ENCODE assay signal across 1 cellular context in the genomic region with DNA sequence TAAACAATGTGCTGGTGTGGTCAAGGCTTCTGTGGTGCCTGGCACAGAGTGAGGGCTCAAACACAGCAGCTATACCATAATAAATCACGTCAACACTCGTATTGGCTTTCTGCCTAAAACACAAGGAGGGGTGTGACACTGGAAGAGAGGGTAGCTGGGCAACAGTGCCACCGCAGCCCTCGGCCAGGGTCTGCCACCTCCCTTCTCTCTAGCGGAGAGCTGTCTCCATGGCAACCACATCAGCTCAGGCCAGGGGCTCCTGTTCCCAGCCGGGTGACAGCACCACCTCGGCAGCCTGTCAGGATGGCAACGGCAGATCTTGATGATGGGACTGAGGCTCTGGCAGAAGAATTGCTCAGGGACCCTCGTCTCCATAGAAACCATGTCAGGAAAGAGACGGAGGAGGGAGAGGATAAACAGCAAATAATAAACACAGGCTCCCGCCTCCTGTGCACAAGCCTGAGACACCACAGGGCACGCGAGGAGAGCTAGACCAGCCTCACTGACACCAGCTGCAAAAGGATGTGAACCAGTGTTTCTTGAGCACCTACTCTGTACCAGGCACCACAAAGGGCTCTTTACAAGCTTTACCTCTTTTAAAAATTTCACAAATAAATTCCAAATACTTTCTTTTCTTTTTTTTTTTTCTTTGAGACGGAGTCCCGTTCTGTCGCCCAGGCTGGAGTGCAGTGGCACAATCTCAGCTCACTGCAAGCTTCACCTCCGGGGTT.
TF ChIP-seq lines count a peak whose summit lies in the region.

No MANE protein-coding gene starts in this region.

TF ChIP-seq in HEK293, 187 proteins besides CTCF, POLR2A, EP300 and RAD21 (continued from another document):
- TF ChIP-seq, protein P1, sequence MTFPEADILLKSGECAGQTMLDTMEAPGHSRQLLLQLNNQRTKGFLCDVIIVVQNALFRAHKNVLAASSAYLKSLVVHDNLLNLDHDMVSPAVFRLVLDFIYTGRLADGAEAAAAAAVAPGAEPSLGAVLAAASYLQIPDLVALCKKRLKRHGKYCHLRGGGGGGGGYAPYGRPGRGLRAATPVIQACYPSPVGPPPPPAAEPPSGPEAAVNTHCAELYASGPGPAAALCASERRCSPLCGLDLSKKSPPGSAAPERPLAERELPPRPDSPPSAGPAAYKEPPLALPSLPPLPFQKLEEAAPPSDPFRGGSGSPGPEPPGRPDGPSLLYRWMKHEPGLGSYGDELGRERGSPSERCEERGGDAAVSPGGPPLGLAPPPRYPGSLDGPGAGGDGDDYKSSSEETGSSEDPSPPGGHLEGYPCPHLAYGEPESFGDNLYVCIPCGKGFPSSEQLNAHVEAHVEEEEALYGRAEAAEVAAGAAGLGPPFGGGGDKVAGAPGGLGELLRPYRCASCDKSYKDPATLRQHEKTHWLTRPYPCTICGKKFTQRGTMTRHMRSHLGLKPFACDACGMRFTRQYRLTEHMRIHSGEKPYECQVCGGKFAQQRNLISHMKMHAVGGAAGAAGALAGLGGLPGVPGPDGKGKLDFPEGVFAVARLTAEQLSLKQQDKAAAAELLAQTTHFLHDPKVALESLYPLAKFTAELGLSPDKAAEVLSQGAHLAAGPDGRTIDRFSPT (tag by site-specific recombination; IDR thresholded peaks at IDR 0.05) = no peak
- peak; percentile 87 for TF ChIP-seq ZNF664 (tag by site-specific recombination; IDR thresholded peaks at IDR 0.05)
TF ChIP-seq in HEK293: peak in this region for 1.
